1 cellular context compared by ENCODE assay signal in genomic region chr5:100903036-100903887, GRCh38.
TF ChIP-seq lines count a peak whose summit lies in the region.

Gene ST8SIA4, minus strand, starts transcription at chr5:100903282. Its CDS starts 327 bp downstream, at chr5:100902955.

TF ChIP-seq in HEK293, 187 proteins besides CTCF, POLR2A, EP300 and RAD21 (continued from another document and continues in another):
- TF ChIP-seq ZNF391 (tag by site-specific recombination; IDR thresholded peaks at IDR 0.05; ENCODE audit: borderline replicate concordance, low read depth) (no peak), KLF7 (tag by site-specific recombination; IDR thresholded peaks at IDR 0.05; ENCODE audit: borderline replicate concordance) (no peak), ZNF211 (tag by site-specific recombination; IDR thresholded peaks at IDR 0.05; ENCODE audit: low read depth) (no peak), INSM2 (tag by site-specific recombination; IDR thresholded peaks at IDR 0.05) (no peak), ZNF2 (tag by site-specific recombination; IDR thresholded peaks at IDR 0.05) (no peak), MEIS1 (CRISPR knock-in tag; IDR thresholded peaks at IDR 0.05; ENCODE audit: borderline replicate concordance) (no peak), ZNF660 (tag by site-specific recombination; IDR thresholded peaks at IDR 0.05) (no peak), HOXC10 (CRISPR knock-in tag; IDR thresholded peaks at IDR 0.05) (no peak), ZNF585B (tag by site-specific recombination; IDR thresholded peaks at IDR 0.05) (no peak), ZFHX2 (tag by site-specific recombination; conservative IDR thresholded peaks at IDR 0.05) (peak; percentile 56; the same call in 1 of the 2 replicates), ZNF639 (tag by site-specific recombination; IDR thresholded peaks at IDR 0.05) (no peak), KLF9 (tag by site-specific recombination; IDR thresholded peaks at IDR 0.05; ENCODE audit: low read depth) (peak; percentile 69), ZNF513 (tag by site-specific recombination; IDR thresholded peaks at IDR 0.05) (no peak), ZNF37A (tag by site-specific recombination; IDR thresholded peaks at IDR 0.05) (peak; percentile 95), ZNF514 (tag by site-specific recombination; IDR thresholded peaks at IDR 0.05) (no peak), ZNF362 (tag by site-specific recombination; IDR thresholded peaks at IDR 0.05) (no peak), ZNF394 (tag by site-specific recombination; IDR thresholded peaks at IDR 0.05; ENCODE audit: borderline replicate concordance) (no peak), SCRT1 (tag by site-specific recombination; IDR thresholded peaks at IDR 0.05; ENCODE audit: borderline replicate concordance) (no peak), ZNF837 (tag by site-specific recombination; IDR thresholded peaks at IDR 0.05) (no peak), ZNF433 (tag by site-specific recombination; IDR thresholded peaks at IDR 0.05; ENCODE audit: low read depth) (no peak), ZNF155 (tag by site-specific recombination; IDR thresholded peaks at IDR 0.05) (no peak), ZNF707 (tag by site-specific recombination; IDR thresholded peaks at IDR 0.05) (no peak), ZNF146 (tag by site-specific recombination; IDR thresholded peaks at IDR 0.05) (no peak), ZNF555 (tag by site-specific recombination; conservative IDR thresholded peaks at IDR 0.05) (no peak), ZNF175 (tag by site-specific recombination; IDR thresholded peaks at IDR 0.05) (no peak), PRDM4 (tag by site-specific recombination; IDR thresholded peaks at IDR 0.05) (no peak), KLF10 (tag by site-specific recombination; IDR thresholded peaks at IDR 0.05) (no peak), ZNF48 (tag by site-specific recombination; IDR thresholded peaks at IDR 0.05) (no peak), ZNF221 (tag by site-specific recombination; IDR thresholded peaks at IDR 0.05; ENCODE audit: borderline replicate concordance) (no peak), WT1 (tag by site-specific recombination; IDR thresholded peaks at IDR 0.05) (no peak), ZSCAN16 (tag by site-specific recombination; IDR thresholded peaks at IDR 0.05) (no peak), ZNF280D (tag by site-specific recombination; IDR thresholded peaks at IDR 0.05) (no peak), ZNF544 (tag by site-specific recombination; IDR thresholded peaks at IDR 0.05) (no peak), ZNF112 (tag by site-specific recombination; IDR thresholded peaks at IDR 0.05) (no peak), ZNF19 (tag by site-specific recombination; IDR thresholded peaks at IDR 0.05; ENCODE audit: low read depth) (no peak), ZFP41 (tag by site-specific recombination; IDR thresholded peaks at IDR 0.05; ENCODE audit: borderline replicate concordance) (no peak), ZNF350 (tag by site-specific recombination; IDR thresholded peaks at IDR 0.05) (no peak), ZNF324 (tag by site-specific recombination; IDR thresholded peaks at IDR 0.05) (no peak), ZNF670 (tag by site-specific recombination; IDR thresholded peaks at IDR 0.05; ENCODE audit: low read depth) (no peak), FEZF1 (tag by site-specific recombination; IDR thresholded peaks at IDR 0.05) (no peak), ZNF121 (tag by site-specific recombination; IDR thresholded peaks at IDR 0.05) (no peak), KLF1 (tag by site-specific recombination; IDR thresholded peaks at IDR 0.05) (peak; percentile 37; the same call in 1 of the 2 replicates), MZF1 (tag by site-specific recombination; IDR thresholded peaks at IDR 0.05; ENCODE audit: borderline replicate concordance) (no peak), BCL6B (tag by site-specific recombination; IDR thresholded peaks at IDR 0.05) (no peak), TSHZ1 (tag by site-specific recombination; IDR thresholded peaks at IDR 0.05; ENCODE audit: borderline replicate concordance) (no peak), ZNF510 (tag by site-specific recombination; IDR thresholded peaks at IDR 0.05; ENCODE audit: insufficient replicate concordance) (no peak), ZNF645 (tag by site-specific recombination; IDR thresholded peaks at IDR 0.05) (no peak), SCRT2 (tag by site-specific recombination; IDR thresholded peaks at IDR 0.05) (no peak), ZNF174 (tag by site-specific recombination; IDR thresholded peaks at IDR 0.05) (no peak), ZNF571 (tag by site-specific recombination; IDR thresholded peaks at IDR 0.05) (no peak), ZNF830 (tag by site-specific recombination; IDR thresholded peaks at IDR 0.05; ENCODE audit: low read depth) (no peak)
